Comparison of ENCODE assay signal across 30 cellular contexts in genomic region chr10:1078668-1079067, GRCh38. TPM values are rescaled to one million over a fixed set of nuclear protein-coding genes. Genes with fewer than 3 reads are reported as not detected.
"Had no signal": no experiment of that assay in that cellular context is flagged by ENCODE, and none has a peak within 500 bp of the region (broad histone marks: within the 10 kb centered on the region; RNA-seq: fewer than 3 reads in every experiment).

No MANE protein-coding gene starts in this region.

- FAIRE-seq: kidney had no signal

- DNase-seq: hypothalamus; immature natural killer cell; kidney; left ventricle myocardium inferior; mesendoderm; naive thymus-derived CD8-positive, alpha-beta T cell; ovary; right lobe of liver; stimulated activated CD4-positive, alpha-beta T cell treated with anti-CD3 and anti-CD28 coated beads, Interleukin-12 subunit alpha, Interleukin-12 subunit beta, amount 100 ng/mL, for 4 hours; stimulated activated CD4-positive, alpha-beta T cell treated with anti-CD3 and anti-CD28 coated beads, Interleukin-15, amount 100 ng/mL, for 24 hours; stimulated activated CD4-positive, alpha-beta T cell treated with anti-CD3 and anti-CD28 coated beads, Interleukin-4, amount 100 ng/mL, for 1 hour; stimulated activated naive CD4-positive, alpha-beta T cell; tibial artery; uterus had no signal

- H3K27ac Mint-ChIP-seq: mesothelial cell of epicardium; progenitor cell of endocrine pancreas; stimulated activated naive CD8-positive, alpha-beta T cell treated with anti-CD3 and anti-CD28 coated beads, Interleukin-15, Interleukin-2, amounts not matched to agents 100 ng/mL and 50 ng/mL, for 24 hours; type B pancreatic cell had no signal

- H3K4me1 Mint-ChIP-seq: mesothelial cell of epicardium had no signal

- H3K27ac ChIP-seq: left ventricle myocardium inferior, ovary, right atrium auricular region, right lobe of liver, suprapubic skin, thoracic aorta, tibial artery, uterus had no signal

- H3K9me3 Mint-ChIP-seq: immature natural killer cell; mesothelial cell of epicardium; naive thymus-derived CD8-positive, alpha-beta T cell; stimulated activated naive CD8-positive, alpha-beta T cell treated with anti-CD3 and anti-CD28 coated beads, Interleukin-15, Interleukin-2, amounts not matched to agents 100 ng/mL and 50 ng/mL, for 24 hours; type B pancreatic cell had no signal

- H3K27me3 ChIP-seq: ovary, right atrium auricular region, right lobe of liver, suprapubic skin, tibial artery, uterus had no signal

- H3K4me1 ChIP-seq: right atrium auricular region, right lobe of liver, suprapubic skin, tibial artery, uterus had no signal

- H3K36me3 ChIP-seq: ovary, uterus had no signal

- H3K27me3 Mint-ChIP-seq: naive thymus-derived CD8-positive, alpha-beta T cell; progenitor cell of endocrine pancreas; stimulated activated naive CD8-positive, alpha-beta T cell treated with anti-CD3 and anti-CD28 coated beads, Interleukin-15, Interleukin-2, amounts not matched to agents 100 ng/mL and 50 ng/mL, for 24 hours; type B pancreatic cell had no signal

- H3K4me3 ChIP-seq: left ventricle myocardium inferior, lung, ovary, right atrium auricular region, right lobe of liver, suprapubic skin, thoracic aorta, tibial artery, uterus had no signal

- ATAC-seq: naive thymus-derived CD8-positive, alpha-beta T cell; right lobe of liver had no signal

- H3K4me3 Mint-ChIP-seq: immature natural killer cell; mesothelial cell of epicardium; naive thymus-derived CD8-positive, alpha-beta T cell; stimulated activated naive CD8-positive, alpha-beta T cell treated with anti-CD3 and anti-CD28 coated beads, Interleukin-15, Interleukin-2, amounts not matched to agents 100 ng/mL and 50 ng/mL, for 24 hours; type B pancreatic cell had no signal

- H3K9me3 ChIP-seq: left ventricle myocardium inferior, ovary, right atrium auricular region, right lobe of liver, suprapubic skin, thoracic aorta, tibial artery, uterus had no signal

RNA-seq across cellular contexts. Expression of gene IDI2, which starts 53.0 kb away (rescaled TPM):
- total RNA-seq: kidney; lower leg skin; mesothelial cell of epicardium; mononuclear cell; naive thymus-derived CD8-positive, alpha-beta T cell; omental fat pad; ovary; progenitor cell of endocrine pancreas; pulmonary artery endothelial cell; renal cortical epithelial cell; right lobe of liver; skeletal muscle tissue; subcutaneous adipose tissue; suprapubic skin; thoracic aorta; ureter; uterus had no signal
- polyA plus RNA-seq: naive thymus-derived CD8-positive, alpha-beta T cell; ovary had no signal
